Comparison of ENCODE assay signal across 1 cellular context in genomic region chr6:30515967-30516753, GRCh38.
TF ChIP-seq lines count a peak whose summit lies in the region.

No MANE protein-coding gene starts in this region.

TF ChIP-seq in HepG2, 621 proteins besides CTCF, POLR2A, EP300 and RAD21 (continued from another document and continues in another):
- TF ChIP-seq FOXO4 (CRISPR knock-in tag; conservative IDR thresholded peaks at IDR 0.05), result no peak
- TF ChIP-seq ZNF75D (CRISPR knock-in tag; IDR thresholded peaks at IDR 0.05; ENCODE audit: borderline replicate concordance), result no peak
- no peak for TF ChIP-seq ZBTB37 (CRISPR knock-in tag; IDR thresholded peaks at IDR 0.05)
- no peak for TF ChIP-seq ZFP36L2 (CRISPR knock-in tag; IDR thresholded peaks at IDR 0.05)
- TF ChIP-seq TBX3 (IDR thresholded peaks at IDR 0.05; ENCODE audit: borderline replicate concordance), result no peak
- TF ChIP-seq, protein P1, sequence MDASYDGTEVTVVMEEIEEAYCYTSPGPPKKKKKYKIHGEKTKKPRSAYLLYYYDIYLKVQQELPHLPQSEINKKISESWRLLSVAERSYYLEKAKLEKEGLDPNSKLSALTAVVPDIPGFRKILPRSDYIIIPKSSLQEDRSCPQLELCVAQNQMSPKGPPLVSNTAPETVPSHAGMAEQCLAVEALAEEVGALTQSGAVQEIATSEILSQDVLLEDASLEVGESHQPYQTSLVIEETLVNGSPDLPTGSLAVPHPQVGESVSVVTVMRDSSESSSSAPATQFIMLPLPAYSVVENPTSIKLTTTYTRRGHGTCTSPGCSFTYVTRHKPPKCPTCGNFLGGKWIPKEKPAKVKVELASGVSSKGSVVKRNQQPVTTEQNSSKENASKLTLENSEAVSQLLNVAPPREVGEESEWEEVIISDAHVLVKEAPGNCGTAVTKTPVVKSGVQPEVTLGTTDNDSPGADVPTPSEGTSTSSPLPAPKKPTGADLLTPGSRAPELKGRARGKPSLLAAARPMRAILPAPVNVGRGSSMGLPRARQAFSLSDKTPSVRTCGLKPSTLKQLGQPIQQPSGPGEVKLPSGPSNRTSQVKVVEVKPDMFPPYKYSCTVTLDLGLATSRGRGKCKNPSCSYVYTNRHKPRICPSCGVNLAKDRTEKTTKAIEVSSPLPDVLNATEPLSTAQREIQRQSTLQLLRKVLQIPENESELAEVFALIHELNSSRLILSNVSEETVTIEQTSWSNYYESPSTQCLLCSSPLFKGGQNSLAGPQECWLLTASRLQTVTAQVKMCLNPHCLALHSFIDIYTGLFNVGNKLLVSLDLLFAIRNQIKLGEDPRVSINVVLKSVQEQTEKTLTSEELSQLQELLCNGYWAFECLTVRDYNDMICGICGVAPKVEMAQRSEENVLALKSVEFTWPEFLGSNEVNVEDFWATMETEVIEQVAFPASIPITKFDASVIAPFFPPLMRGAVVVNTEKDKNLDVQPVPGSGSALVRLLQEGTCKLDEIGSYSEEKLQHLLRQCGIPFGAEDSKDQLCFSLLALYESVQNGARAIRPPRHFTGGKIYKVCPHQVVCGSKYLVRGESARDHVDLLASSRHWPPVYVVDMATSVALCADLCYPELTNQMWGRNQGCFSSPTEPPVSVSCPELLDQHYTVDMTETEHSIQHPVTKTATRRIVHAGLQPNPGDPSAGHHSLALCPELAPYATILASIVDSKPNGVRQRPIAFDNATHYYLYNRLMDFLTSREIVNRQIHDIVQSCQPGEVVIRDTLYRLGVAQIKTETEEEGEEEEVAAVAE (CRISPR knock-in tag; IDR thresholded peaks at IDR 0.05; ENCODE audit: borderline replicate concordance), result peak; percentile 57
- no peak for TF ChIP-seq FOXA1 (IDR thresholded peaks at IDR 0.05)
- TF ChIP-seq FOXA1 (CRISPR knock-in tag; IDR thresholded peaks at IDR 0.05), result peak; percentile 72
- peak; percentile 13; the same call in 1 of the 2 replicates for TF ChIP-seq ONECUT2 (CRISPR knock-in tag; IDR thresholded peaks at IDR 0.05)
- TF ChIP-seq SSRP1 (CRISPR knock-in tag; IDR thresholded peaks at IDR 0.05), result no peak
- no peak for TF ChIP-seq ZNF678 (CRISPR knock-in tag; IDR thresholded peaks at IDR 0.05)
- no peak for TF ChIP-seq KAT2B (IDR thresholded peaks at IDR 0.05; ENCODE audit: borderline replicate concordance, low read depth, low read length)
- no peak for TF ChIP-seq ZFP1 (CRISPR knock-in tag; IDR thresholded peaks at IDR 0.05)
- TF ChIP-seq REL (CRISPR knock-in tag; conservative IDR thresholded peaks at IDR 0.05), result no peak
- TF ChIP-seq IKZF1 (IDR thresholded peaks at IDR 0.05), result no peak
- TF ChIP-seq TCF7 (IDR thresholded peaks at IDR 0.05; ENCODE audit: low read depth), result no peak; the same call in none of the 2 replicates
- TF ChIP-seq PLRG1 (conservative IDR thresholded peaks at IDR 0.05), result no peak
- TF ChIP-seq CCDC6 (CRISPR knock-in tag; IDR thresholded peaks at IDR 0.05), result peak; percentile 71; the same call in 1 of the 2 replicates
- no peak for TF ChIP-seq SP1 (IDR thresholded peaks at IDR 0.05)
- peak; percentile 75; the same call in 1 of the 2 replicates for TF ChIP-seq SP1 (CRISPR knock-in tag; IDR thresholded peaks at IDR 0.05)
- TF ChIP-seq FLYWCH1 (CRISPR knock-in tag; IDR thresholded peaks at IDR 0.05), result peak; percentile 38; the same call in 1 of the 2 replicates
- no peak for TF ChIP-seq ATRX (CRISPR knock-in tag; IDR thresholded peaks at IDR 0.05; ENCODE audit: borderline replicate concordance)
- TF ChIP-seq MXI1 (IDR thresholded peaks at IDR 0.05; ENCODE audit: borderline replicate concordance, low read depth, low read length), result peak; percentile 29; the same call in 1 of the 3 replicates
- TF ChIP-seq EEA1 (CRISPR knock-in tag; IDR thresholded peaks at IDR 0.05; ENCODE audit: borderline replicate concordance), result no peak
- peak; percentile 89 for TF ChIP-seq ELF1 (CRISPR knock-in tag; IDR thresholded peaks at IDR 0.05)
- peak; percentile 54; the same call in 1 of the 2 replicates for TF ChIP-seq ZNF510 (CRISPR knock-in tag; IDR thresholded peaks at IDR 0.05; ENCODE audit: low read depth)
- 0 out of 2 replicates have a peak, but pooled peaks have one; percentile 17 for TF ChIP-seq ZFP62 (CRISPR knock-in tag; IDR thresholded peaks at IDR 0.05)
- peak; percentile 68 for TF ChIP-seq ZSCAN21 (CRISPR knock-in tag; IDR thresholded peaks at IDR 0.05; ENCODE audit: borderline replicate concordance)
- no peak for TF ChIP-seq SMARCE1 (IDR thresholded peaks at IDR 0.05; ENCODE audit: borderline replicate concordance)
- peak; percentile 83; the same call in 1 of the 2 replicates for TF ChIP-seq ZSCAN29 (CRISPR knock-in tag; conservative IDR thresholded peaks at IDR 0.05)
- no peak for TF ChIP-seq PRMT3 (CRISPR knock-in tag; IDR thresholded peaks at IDR 0.05; ENCODE audit: borderline replicate concordance, low read depth)
- no peak for TF ChIP-seq HHEX (CRISPR knock-in tag; IDR thresholded peaks at IDR 0.05)
- TF ChIP-seq, protein P2, sequence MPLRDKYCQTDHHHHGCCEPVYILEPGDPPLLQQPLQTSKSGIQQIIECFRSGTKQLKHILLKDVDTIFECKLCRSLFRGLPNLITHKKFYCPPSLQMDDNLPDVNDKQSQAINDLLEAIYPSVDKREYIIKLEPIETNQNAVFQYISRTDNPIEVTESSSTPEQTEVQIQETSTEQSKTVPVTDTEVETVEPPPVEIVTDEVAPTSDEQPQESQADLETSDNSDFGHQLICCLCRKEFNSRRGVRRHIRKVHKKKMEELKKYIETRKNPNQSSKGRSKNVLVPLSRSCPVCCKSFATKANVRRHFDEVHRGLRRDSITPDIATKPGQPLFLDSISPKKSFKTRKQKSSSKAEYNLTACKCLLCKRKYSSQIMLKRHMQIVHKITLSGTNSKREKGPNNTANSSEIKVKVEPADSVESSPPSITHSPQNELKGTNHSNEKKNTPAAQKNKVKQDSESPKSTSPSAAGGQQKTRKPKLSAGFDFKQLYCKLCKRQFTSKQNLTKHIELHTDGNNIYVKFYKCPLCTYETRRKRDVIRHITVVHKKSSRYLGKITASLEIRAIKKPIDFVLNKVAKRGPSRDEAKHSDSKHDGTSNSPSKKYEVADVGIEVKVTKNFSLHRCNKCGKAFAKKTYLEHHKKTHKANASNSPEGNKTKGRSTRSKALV (CRISPR knock-in tag; IDR thresholded peaks at IDR 0.05), result peak; percentile 75; the same call in 1 of the 2 replicates
- TF ChIP-seq ZNF83 (CRISPR knock-in tag; IDR thresholded peaks at IDR 0.05; ENCODE audit: borderline replicate concordance), result no peak
- TF ChIP-seq ZFP36 (IDR thresholded peaks at IDR 0.05; ENCODE audit: borderline replicate concordance, low read depth, low read length, partially characterized antibody), result no peak
- TF ChIP-seq ZNF276 (CRISPR knock-in tag; IDR thresholded peaks at IDR 0.05; ENCODE audit: low read depth), result no peak; the same call in 1 of the 2 replicates
- TF ChIP-seq ZNF20 (CRISPR knock-in tag; IDR thresholded peaks at IDR 0.05), result no peak
- no peak for TF ChIP-seq SNAI1 (CRISPR knock-in tag; IDR thresholded peaks at IDR 0.05; ENCODE audit: borderline replicate concordance)
- TF ChIP-seq MAF1 (CRISPR knock-in tag; IDR thresholded peaks at IDR 0.05; ENCODE audit: borderline replicate concordance), result 0 out of 2 replicates have a peak, but pooled peaks have one; percentile 63
- TF ChIP-seq ZNF235 (CRISPR knock-in tag; IDR thresholded peaks at IDR 0.05; ENCODE audit: borderline replicate concordance), result no peak
- TF ChIP-seq, protein P3, sequence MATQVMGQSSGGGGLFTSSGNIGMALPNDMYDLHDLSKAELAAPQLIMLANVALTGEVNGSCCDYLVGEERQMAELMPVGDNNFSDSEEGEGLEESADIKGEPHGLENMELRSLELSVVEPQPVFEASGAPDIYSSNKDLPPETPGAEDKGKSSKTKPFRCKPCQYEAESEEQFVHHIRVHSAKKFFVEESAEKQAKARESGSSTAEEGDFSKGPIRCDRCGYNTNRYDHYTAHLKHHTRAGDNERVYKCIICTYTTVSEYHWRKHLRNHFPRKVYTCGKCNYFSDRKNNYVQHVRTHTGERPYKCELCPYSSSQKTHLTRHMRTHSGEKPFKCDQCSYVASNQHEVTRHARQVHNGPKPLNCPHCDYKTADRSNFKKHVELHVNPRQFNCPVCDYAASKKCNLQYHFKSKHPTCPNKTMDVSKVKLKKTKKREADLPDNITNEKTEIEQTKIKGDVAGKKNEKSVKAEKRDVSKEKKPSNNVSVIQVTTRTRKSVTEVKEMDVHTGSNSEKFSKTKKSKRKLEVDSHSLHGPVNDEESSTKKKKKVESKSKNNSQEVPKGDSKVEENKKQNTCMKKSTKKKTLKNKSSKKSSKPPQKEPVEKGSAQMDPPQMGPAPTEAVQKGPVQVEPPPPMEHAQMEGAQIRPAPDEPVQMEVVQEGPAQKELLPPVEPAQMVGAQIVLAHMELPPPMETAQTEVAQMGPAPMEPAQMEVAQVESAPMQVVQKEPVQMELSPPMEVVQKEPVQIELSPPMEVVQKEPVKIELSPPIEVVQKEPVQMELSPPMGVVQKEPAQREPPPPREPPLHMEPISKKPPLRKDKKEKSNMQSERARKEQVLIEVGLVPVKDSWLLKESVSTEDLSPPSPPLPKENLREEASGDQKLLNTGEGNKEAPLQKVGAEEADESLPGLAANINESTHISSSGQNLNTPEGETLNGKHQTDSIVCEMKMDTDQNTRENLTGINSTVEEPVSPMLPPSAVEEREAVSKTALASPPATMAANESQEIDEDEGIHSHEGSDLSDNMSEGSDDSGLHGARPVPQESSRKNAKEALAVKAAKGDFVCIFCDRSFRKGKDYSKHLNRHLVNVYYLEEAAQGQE (IDR thresholded peaks at IDR 0.05; ENCODE audit: borderline replicate concordance in 1 of 2, low read depth in 1 of 2, low read length in 2 of 2), result peak in 1 of 2 experiments; percentile 47; a peak in 1 of 4 replicates
- TF ChIP-seq ZNF563 (CRISPR knock-in tag; IDR thresholded peaks at IDR 0.05), result peak; percentile 51
- no peak for TF ChIP-seq ZNF207 (IDR thresholded peaks at IDR 0.05; ENCODE audit: borderline replicate concordance)
- peak; percentile 90 for TF ChIP-seq ZNF335 (CRISPR knock-in tag; IDR thresholded peaks at IDR 0.05)
- no peak for TF ChIP-seq TFDP1 (CRISPR knock-in tag; IDR thresholded peaks at IDR 0.05; ENCODE audit: borderline replicate concordance)
- 0 out of 2 replicates have a peak, but pooled peaks have one; percentile 27 for TF ChIP-seq DR1 (CRISPR knock-in tag; IDR thresholded peaks at IDR 0.05)
- peak; percentile 32; the same call in 1 of the 2 replicates for TF ChIP-seq ZBTB43 (CRISPR knock-in tag; conservative IDR thresholded peaks at IDR 0.05)
